In the genomic region with DNA sequence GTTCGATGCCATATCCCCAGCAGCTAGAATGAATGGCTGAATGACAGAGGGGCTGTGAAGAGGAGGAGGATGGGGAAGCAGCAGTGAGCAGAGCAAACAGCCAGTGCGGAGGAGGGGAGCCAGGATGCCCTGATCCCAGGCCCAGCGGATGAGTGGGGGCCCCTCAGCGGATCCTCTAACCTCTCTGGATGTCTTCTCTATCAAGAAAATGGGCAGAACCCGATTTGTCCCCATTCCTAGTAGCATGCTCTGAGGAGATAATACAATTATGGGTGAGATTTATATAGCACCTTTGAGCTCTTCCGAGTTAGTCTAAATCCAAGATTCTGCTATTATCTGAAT, we compare ENCODE assay signal across 1 cellular context.
TF ChIP-seq lines count a peak whose summit lies in the region.

No MANE protein-coding gene starts in this region.

TF ChIP-seq in endothelial cell of umbilical vein, 7 proteins besides CTCF, POLR2A, EP300 and RAD21:
- TF ChIP-seq JUN (IDR thresholded peaks at IDR 0.05; ENCODE audit: borderline replicate concordance, insufficient read depth, insufficient read length, low read depth): no peak
- TF ChIP-seq EZH2 (IDR thresholded peaks at IDR 0.05; ENCODE audit: borderline replicate concordance, low read depth, low read length, severe bottlenecking): no peak
